14 cellular contexts compared by ENCODE assay signal in genomic region chr2:239137890-239138283, GRCh38.
"Had no signal": no experiment of that assay in that cellular context is flagged by ENCODE, and none has a peak within 500 bp of the region (broad histone marks: within the 10 kb centered on the region; RNA-seq: fewer than 3 reads in every experiment).

No MANE protein-coding gene starts in this region.

- H3K27me3 Mint-ChIP-seq: memory B cell had no signal

- H3K4me3 Mint-ChIP-seq: memory B cell, mesothelial cell of epicardium had no signal

- H3K9me3 Mint-ChIP-seq: mesothelial cell of epicardium had no signal

- H3K4me1 Mint-ChIP-seq: memory B cell, mesothelial cell of epicardium had no signal

- DNase-seq: esophagus squamous epithelium; foreskin fibroblast; kidney; left cardiac atrium; left ventricle myocardium inferior; lower lobe of right lung; stimulated activated CD4-positive, alpha-beta T cell treated with anti-CD3 and anti-CD28 coated beads, Interleukin-2, amount 100 ng/mL, for 24 hours; stimulated activated CD4-positive, alpha-beta T cell treated with anti-CD3 and anti-CD28 coated beads, Interleukin-4, amount 100 ng/mL, for 4 hours; stimulated activated naive CD4-positive, alpha-beta T cell treated with Interleukin-2 at 50 U/mL for 16 hours; thyroid gland; upper lobe of left lung; uterus had no signal

- H3K27ac Mint-ChIP-seq: memory B cell, mesothelial cell of epicardium had no signal
